ENCODE assay signal across 8 cellular contexts in genomic region chr10:102869290-102870198, GRCh38. TPM values are rescaled to one million over a fixed set of nuclear protein-coding genes. Genes with fewer than 3 reads are reported as not detected.
A peak's percentile ranks its signal among the peaks of the same experiment; 100 is the strongest.
DNase-seq lines count a peak whose midpoint lies in the region; TF ChIP-seq lines count a peak whose summit lies in the region.

Gene AS3MT (plus strand): TSS chr10:102869470. CDS start chr10:102869593, 123 bp downstream.

- WGBS in ectodermal cell, 2 experiments, result 5 to 6% methylated on average over 62 of the region's 62 CpGs
- 11% methylated on average over 52 of the region's 62 CpGs for WGBS in mesenchymal stem cell
- WGBS in thyroid gland, 2 donors, result 6 to 8% methylated on average over 35 to 38 of the region's 62 CpGs

- no peaks in the 10 kb centered on the region for H3K27me3 ChIP-seq in Peyer's patch
- no peaks in the 10 kb centered on the region for H3K27me3 ChIP-seq in ectodermal cell (ENCODE audit: control insufficient read depth, insufficient read depth, low read length, poor library complexity, severe bottlenecking)
- no peaks in the 10 kb centered on the region for H3K27me3 ChIP-seq in mesenchymal stem cell (ENCODE audit: control insufficient read depth in 1 of 2, insufficient read depth in 1 of 2, low read length in 2 of 2)
- H3K27me3 ChIP-seq in thyroid gland, result no peaks in the 10 kb centered on the region
- H3K27me3 ChIP-seq in MM.1S (replicated peaks; ENCODE audit: insufficient read depth, low read length), result no peaks in the 10 kb centered on the region

- peak within 1 kb of the TSS; percentile 95 for H3K4me2 ChIP-seq in mesenchymal stem cell (ENCODE audit: low read length, poor library complexity, severe bottlenecking)
- H3K4me2 ChIP-seq in MM.1S (ENCODE audit: low read depth, low read length), result no peak within 1 kb of the TSS

- no peaks in the 10 kb centered on the region for H3K27me3 Mint-ChIP-seq in MCF 10A (ENCODE audit: insufficient read depth, unreplicated experiment)

- H2BK15ac ChIP-seq in mesenchymal stem cell (ENCODE audit: low read depth, poor library complexity, severe bottlenecking), result no peak within 1 kb of the TSS

- H2AK5ac ChIP-seq in mesenchymal stem cell (ENCODE audit: low read length, severe bottlenecking), result no peak within 1 kb of the TSS

- peak within 1 kb of the TSS; percentile 72 for H2AFZ ChIP-seq in mesenchymal stem cell (ENCODE audit: low read depth, low read length)
- H2AFZ ChIP-seq in MM.1S (ENCODE audit: low read length), result no peak within 1 kb of the TSS

- H3K36me3 Mint-ChIP-seq in MCF 10A (ENCODE audit: insufficient read depth, unreplicated experiment), result peaks cover 10% of the 10 kb centered on the region

- H3K27ac ChIP-seq in Peyer's patch, result peak within 1 kb of the TSS in 1 of 4 donors; percentile 5
- no peak within 1 kb of the TSS for H3K27ac ChIP-seq in ectodermal cell (ENCODE audit: insufficient read depth, low read depth, low read length, poor library complexity, severe bottlenecking)
- H3K27ac ChIP-seq in mesenchymal stem cell (ENCODE audit: low read length, poor library complexity, severe bottlenecking), result no peak within 1 kb of the TSS
- peak within 1 kb of the TSS in 1 of 3 donors; percentile 18 for H3K27ac ChIP-seq in thyroid gland
- no peak within 1 kb of the TSS for H3K27ac ChIP-seq in MM.1S (ENCODE audit: low read length)

- in situ Hi-C loops in T47D (cut with HindIII; ENCODE audit: low pct_unique_long_range_greater_than_20kb, low sequenced_read_pairs), result no loop called here

- H3K4ac ChIP-seq in mesenchymal stem cell (ENCODE audit: low read depth in 1 of 2, low read length in 2 of 2), result peak within 1 kb of the TSS in 1 of 2 experiments; percentile 8

- BruUV-seq in MCF 10A (replicated peaks; lab: Mats Ljungman, UMichigan), result no TSS peak

- H4K91ac ChIP-seq in mesenchymal stem cell (ENCODE audit: low read length), result peak within 1 kb of the TSS; percentile 19

- H4K8ac ChIP-seq in mesenchymal stem cell (ENCODE audit: low read length), result peak within 1 kb of the TSS; percentile 71

- H3K36me3 ChIP-seq in Peyer's patch (no peaks in the 10 kb centered on the region), ectodermal cell (ENCODE audit: control insufficient read depth, insufficient read depth, low read length) (no peaks in the 10 kb centered on the region), mesenchymal stem cell (ENCODE audit: control insufficient read depth in 1 of 2, insufficient read depth in 2 of 2, low read depth in 1 of 2, low read length in 2 of 2) (peaks cover 0 to 4% of the 10 kb centered on the region in 2 experiments), thyroid gland (no peaks in the 10 kb centered on the region), MM.1S (replicated peaks; ENCODE audit: insufficient read depth, low read length) (no peaks in the 10 kb centered on the region)

- DNase-seq in T47D (ENCODE audit: low read depth in 1 of 2, low spot score in 1 of 2) (peak; percentile 48 to 64), MCF 10A (ENCODE audit: unreplicated experiment) (no peak), Peyer's patch (peak in 1 of 3 donors; percentile 51), mesenchymal stem cell (peak; percentile 43), thyroid gland (peak; percentile 48 to 52), kidney glomerular epithelial cell (lab: John Stamatoyannopoulos, UW) (no peak), MM.1S (no peak)

- no peak within 1 kb of the TSS for H3K23ac ChIP-seq in mesenchymal stem cell (ENCODE audit: low read length in 2 of 2)

- peak within 1 kb of the TSS in 1 of 2 experiments; percentile 93 for H2BK12ac ChIP-seq in mesenchymal stem cell (ENCODE audit: low read length in 2 of 2)

- H2BK120ac ChIP-seq in mesenchymal stem cell (ENCODE audit: low read depth, low read length), result peak within 1 kb of the TSS; percentile 15

- H4K20me1 ChIP-seq in MM.1S (ENCODE audit: insufficient read depth, low read length), result no peaks in the 10 kb centered on the region

- H3K14ac ChIP-seq in mesenchymal stem cell (ENCODE audit: low read length in 2 of 2), result peak within 1 kb of the TSS in 1 of 2 experiments; percentile 29

- H3K4me1 Mint-ChIP-seq in MCF 10A (ENCODE audit: insufficient read depth, unreplicated experiment), result no peaks in the 10 kb centered on the region

- H3F3A ChIP-seq in MM.1S (ENCODE audit: insufficient read depth, low read length), result no peaks in the 10 kb centered on the region

- intact Hi-C loops in MCF 10A (cut with micrococcal nuclease) (no loop called here), thyroid gland (cut with DNase I) (no loop called here)

- peak within 1 kb of the TSS; percentile 25 to 61 (median 47) for H3K4me3 ChIP-seq in Peyer's patch
- peak within 1 kb of the TSS; percentile 33 for H3K4me3 ChIP-seq in ectodermal cell (ENCODE audit: insufficient read depth, low read depth, low read length)
- H3K4me3 ChIP-seq in mesenchymal stem cell (ENCODE audit: insufficient read depth in 1 of 2, low read depth in 1 of 2, low read length in 2 of 2), result peak within 1 kb of the TSS; percentile 56 to 78
- H3K4me3 ChIP-seq in thyroid gland (replicated peaks in 1 of 3), result peak within 1 kb of the TSS; percentile 17 to 49 (median 25)
- H3K4me3 ChIP-seq in MM.1S (ENCODE audit: low read length), result no peak within 1 kb of the TSS

- peaks cover 0 to 6% (median 0%) of the 10 kb centered on the region in 4 donors for H3K4me1 ChIP-seq in Peyer's patch
- H3K4me1 ChIP-seq in ectodermal cell (ENCODE audit: control insufficient read depth, insufficient read depth, low read length), result peaks cover 3% of the 10 kb centered on the region
- H3K4me1 ChIP-seq in mesenchymal stem cell (ENCODE audit: control insufficient read depth, insufficient read depth, low read depth, low read length), result peaks cover 5% of the 10 kb centered on the region
- peaks cover 6 to 11% of the 10 kb centered on the region in 2 donors for H3K4me1 ChIP-seq in thyroid gland
- H3K4me1 ChIP-seq in MM.1S (ENCODE audit: low read length), result no peaks in the 10 kb centered on the region

- CTCF ChIA-PET in MCF 10A (lab: Yijun Ruan, JAX), result interaction anchor here (0.6 kb wide), 1 partner anchor 127 kb away, joined by 3 read pairs; no protein-coding TSS in a partner anchor

- no peaks in the 10 kb centered on the region for H3K9me3 Mint-ChIP-seq in MCF 10A (ENCODE audit: unreplicated experiment)

- peak within 1 kb of the TSS; percentile 29 to 91 for H3K18ac ChIP-seq in mesenchymal stem cell (ENCODE audit: low read depth in 1 of 2, low read length in 2 of 2)

- H3K79me1 ChIP-seq in mesenchymal stem cell (replicated peaks; ENCODE audit: low read length, poor library complexity, severe bottlenecking), result no peaks in the 10 kb centered on the region

- TF ChIP-seq POLR2A in Peyer's patch (IDR thresholded peaks at IDR 0.05) (no peak), thyroid gland (IDR thresholded peaks at IDR 0.05) (peak in 1 of 2 donors; percentile 48)

- no peaks in the 10 kb centered on the region for H3K79me2 ChIP-seq in MM.1S (ENCODE audit: low read length)

- POLR2A ChIA-PET in MCF 10A (lab: Yijun Ruan, JAX), result interaction anchor here (0.7 kb wide), 2 partner anchors 18 to 133 kb away, joined by 3 read pairs; no protein-coding TSS in a partner anchor

- H3K9me3 ChIP-seq in Peyer's patch (no peaks in the 10 kb centered on the region), ectodermal cell (ENCODE audit: control insufficient read depth, low read length) (no peaks in the 10 kb centered on the region), mesenchymal stem cell (ENCODE audit: control insufficient read depth, low read length) (no peaks in the 10 kb centered on the region), thyroid gland (no peaks in the 10 kb centered on the region), MM.1S (replicated peaks; ENCODE audit: insufficient read depth, low read length) (no peaks in the 10 kb centered on the region)

- H3K9ac ChIP-seq in mesenchymal stem cell (ENCODE audit: low read length), result peak within 1 kb of the TSS; percentile 81
- H3K9ac ChIP-seq in MM.1S (ENCODE audit: low read length), result no peak within 1 kb of the TSS

- no peak within 1 kb of the TSS for H3K4me3 Mint-ChIP-seq in MCF 10A (ENCODE audit: unreplicated experiment)

- no peak for TF ChIP-seq CTCF in MCF 10A (IDR thresholded peaks at IDR 0.05; ENCODE audit: unreplicated experiment)
- TF ChIP-seq CTCF in Peyer's patch (IDR thresholded peaks at IDR 0.05), result no peak
- TF ChIP-seq CTCF in thyroid gland (IDR thresholded peaks at IDR 0.05), result no peak
- TF ChIP-seq CTCF in MM.1S (IDR thresholded peaks at IDR 0.05; ENCODE audit: low read length), result no peak

- no peak within 1 kb of the TSS for H2BK5ac ChIP-seq in mesenchymal stem cell (ENCODE audit: low read depth, low read length, poor library complexity, severe bottlenecking)

- H3K9me2 ChIP-seq in MM.1S (replicated peaks; ENCODE audit: insufficient read depth, low read length), result no peaks in the 10 kb centered on the region

- H3K27ac Mint-ChIP-seq in MCF 10A (ENCODE audit: low read depth, unreplicated experiment), result no peak within 1 kb of the TSS

RNA-seq across cellular contexts. Expression of gene AS3MT, which starts in this region (rescaled TPM):
- total RNA-seq in MCF 10A (2022) (0.25 and 0.26 TPM in 2 replicates), Peyer's patch (1 to 10 TPM in 2 of 4 donors, not detected in 2; 3.6 to 5.8 TPM), thyroid gland (10 to 100 TPM in 2 of 4 donors, 1 to 10 TPM in 2; 9.8 to 19.2 (median 13.5) TPM)
- polyA plus RNA-seq in ectodermal cell (2013, experiment 1 of 4), result 25.5 TPM
- 27.7 TPM for polyA plus RNA-seq in ectodermal cell (2013, experiment 2 of 4)
- 18.9 TPM for polyA plus RNA-seq in ectodermal cell (2013, experiment 3 of 4)
- 18.6 TPM for polyA plus RNA-seq in ectodermal cell (2013, experiment 4 of 4)
- polyA plus RNA-seq in mesenchymal stem cell (2013, experiment 1 of 2), result 2.8 TPM
- polyA plus RNA-seq in mesenchymal stem cell (2013, experiment 2 of 2), result 2.6 TPM

Comparison
In these comparisons a context has a peak if more than half of its experiments do, and no peak if none do; other contexts are left out.
1. DNase-seq: peak in T47D (2 of 2), mesenchymal stem cell (single experiment) and thyroid gland (2 of 2); none in MCF 10A (single experiment), kidney glomerular epithelial cell (single experiment) and MM.1S (single experiment).